In genomic region chr6:38503032-38503784, GRCh38 we compare ENCODE assay signal across 20 cellular contexts.
A peak's percentile ranks its signal among the peaks of the same experiment; 100 is the strongest.
DNase-seq lines count a peak whose midpoint lies in the region; ATAC-seq lines count a peak whose summit lies in the region.
"Had no signal": no experiment of that assay in that cellular context is flagged by ENCODE, and none has a peak within 500 bp of the region (broad histone marks: within the 10 kb centered on the region; RNA-seq: fewer than 3 reads in every experiment).

No MANE protein-coding gene starts in this region.

- DNase-seq in DMS153 treated with DMSO at 0.1 percent for 48 hours (lab: John Stamatoyannopoulos, UW; ENCODE audit: unreplicated experiment): peak; percentile 7
- no peak for DNase-seq in DMS153 (lab: John Stamatoyannopoulos, UW)
- DNase-seq in LHCN-M2 (ENCODE audit: low read depth): peak; percentile 35
- DNase-seq in NCI-H69 (lab: John Stamatoyannopoulos, UW): peak; percentile 52
- peak; percentile 84 for DNase-seq in myocyte (ENCODE audit: low read depth)
- DNase-seq in NCI-H2029 treated with DMSO at 0.1 percent for 48 hours (lab: John Stamatoyannopoulos, UW): no peak
- DNase-seq: 8988T; activated CD4-positive, alpha-beta T cell treated with anti-CD3 and anti-CD28 coated beads, Interleukin-2, amount 10 ng/mL, durations not matched to agents 24 days and 14 days; activated naive CD4-positive, alpha-beta T cell treated with anti-CD3 and anti-CD28 coated beads, Interleukin-2, amount 10 ng/mL, durations not matched to agents 7 days and 5 days; anterior cingulate cortex; CD4-positive, alpha-beta memory T cell; GM23248; left cardiac atrium; MM.1S; NCI-H2081 treated with DMSO at 0.1 percent for 48 hours; right lobe of liver; upper lobe of left lung had no signal

- no peak for ATAC-seq in HG02588 (IDR thresholded peaks at IDR 0.05; ENCODE audit: unreplicated experiment)
- ATAC-seq in GM18519 (IDR thresholded peaks at IDR 0.05; ENCODE audit: low FRiP score, unreplicated experiment): no peak
- ATAC-seq: K562, left cardiac atrium, right lobe of liver had no signal

Comparison
In these comparisons a context has a peak if more than half of its experiments do, and no peak if none do; other contexts are left out.
1. DNase-seq: peak in DMS153 treated with DMSO at 0.1 percent for 48 hours (single experiment), LHCN-M2 (single experiment), NCI-H69 (single experiment) and myocyte (single experiment); none in DMS153 (single experiment) and NCI-H2029 treated with DMSO at 0.1 percent for 48 hours (single experiment).